17 cellular contexts compared by ENCODE assay signal in the genomic region with DNA sequence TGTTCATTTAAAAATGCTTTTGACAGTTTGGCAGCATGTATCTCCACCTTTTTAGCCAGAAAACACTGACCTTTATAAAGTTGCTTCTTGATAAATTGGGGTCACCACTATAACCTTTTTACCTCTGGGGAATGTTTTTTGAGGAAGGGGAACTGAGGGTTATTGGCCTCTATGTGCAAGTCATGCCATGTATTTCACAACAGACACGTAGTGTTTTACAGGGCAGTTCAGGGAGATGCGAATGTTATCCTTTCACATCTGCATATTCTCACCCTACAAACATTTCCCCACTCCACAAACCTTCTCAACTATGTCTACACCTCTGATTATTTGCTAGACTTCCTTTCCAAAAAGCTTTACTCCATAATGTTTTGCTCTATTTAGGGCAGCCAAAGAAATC. TPM values are rescaled to one million over a fixed set of nuclear protein-coding genes. Genes with fewer than 3 reads are reported as not detected.
"Had no signal": no experiment of that assay in that cellular context is flagged by ENCODE, and none has a peak within 500 bp of the region (broad histone marks: within the 10 kb centered on the region; RNA-seq: fewer than 3 reads in every experiment).

No MANE protein-coding gene starts in this region.

- H3K9me3 Mint-ChIP-seq: brain; memory B cell; naive thymus-derived CD8-positive, alpha-beta T cell; stimulated activated effector memory CD8-positive, alpha-beta T cell treated with anti-CD3 and anti-CD28 coated beads, Interleukin-12 subunit alpha, Interleukin-12 subunit beta, amount 100 ng/mL, for 72 hours had no signal

- H3K4me3 ChIP-seq: coronary artery, left ventricle myocardium inferior had no signal

- H3K27me3 ChIP-seq: foreskin keratinocyte had no signal

- H3K9me3 ChIP-seq: left ventricle myocardium inferior had no signal

- H3K4me1 Mint-ChIP-seq: brain, memory B cell had no signal

- H3K27me3 Mint-ChIP-seq: activated naive CD8-positive, alpha-beta T cell treated with anti-CD3 and anti-CD28 coated beads for 36 hours; memory B cell; naive thymus-derived CD8-positive, alpha-beta T cell had no signal

- ATAC-seq: activated CD4-positive, CD25-positive, alpha-beta regulatory T cell treated with anti-CD3 and anti-CD28 coated beads, Interleukin-2, amount 50 U/mL, for 24 hours; foreskin keratinocyte; naive thymus-derived CD8-positive, alpha-beta T cell; stimulated activated effector memory CD8-positive, alpha-beta T cell treated with anti-CD3 and anti-CD28 coated beads, Interleukin-12 subunit alpha, Interleukin-12 subunit beta, amount 100 ng/mL, for 72 hours had no signal

- DNase-seq: activated CD4-positive, alpha-beta T cell treated with anti-CD3 and anti-CD28 coated beads, Interleukin-2, amount 50 U/mL, for 1 hour; activated CD8-positive, alpha-beta memory T cell treated with anti-CD3 and anti-CD28 coated beads for 24 hours; activated gamma-delta T cell treated with Interleukin-2 at 50 U/mL for 16 hours; activated naive CD8-positive, alpha-beta T cell treated with anti-CD3 and anti-CD28 coated beads for 36 hours; central memory CD4-positive, alpha-beta T cell; foreskin keratinocyte; glutamatergic neuron; hypothalamus; left ventricle myocardium inferior; naive thymus-derived CD8-positive, alpha-beta T cell; retina had no signal

- H3K4me1 ChIP-seq: foreskin keratinocyte, left ventricle myocardium inferior had no signal

- H3K36me3 Mint-ChIP-seq: stimulated activated effector memory CD8-positive, alpha-beta T cell treated with anti-CD3 and anti-CD28 coated beads, Interleukin-12 subunit alpha, Interleukin-12 subunit beta, amount 100 ng/mL, for 72 hours had no signal

- H3K4me3 Mint-ChIP-seq: activated naive CD8-positive, alpha-beta T cell treated with anti-CD3 and anti-CD28 coated beads for 36 hours; brain; memory B cell; naive thymus-derived CD8-positive, alpha-beta T cell; stimulated activated effector memory CD8-positive, alpha-beta T cell treated with anti-CD3 and anti-CD28 coated beads, Interleukin-12 subunit alpha, Interleukin-12 subunit beta, amount 100 ng/mL, for 72 hours had no signal

- H3K27ac Mint-ChIP-seq: activated naive CD8-positive, alpha-beta T cell treated with anti-CD3 and anti-CD28 coated beads for 36 hours; memory B cell; stimulated activated effector memory CD8-positive, alpha-beta T cell treated with anti-CD3 and anti-CD28 coated beads, Interleukin-12 subunit alpha, Interleukin-12 subunit beta, amount 100 ng/mL, for 72 hours had no signal

- H3K27ac ChIP-seq: coronary artery, foreskin keratinocyte, left ventricle myocardium inferior had no signal

RNA-seq across cellular contexts. Expression of a gene that starts 17.0 kb away (rescaled TPM):
- total RNA-seq: endothelial cell of umbilical vein, foreskin keratinocyte had no signal
- polyA plus RNA-seq: endothelial cell of umbilical vein had no signal
